26 cellular contexts compared by ENCODE assay signal in genomic region chr6:32718879-32719278, GRCh38. TPM values are rescaled to one million over a fixed set of nuclear protein-coding genes. Genes with fewer than 3 reads are reported as not detected.
"Had no signal": no experiment of that assay in that cellular context is flagged by ENCODE, and none has a peak within 500 bp of the region (broad histone marks: within the 10 kb centered on the region; RNA-seq: fewer than 3 reads in every experiment).

No MANE protein-coding gene starts in this region.

- H3K27ac Mint-ChIP-seq: activated CD4-positive, alpha-beta T cell treated with anti-CD3 and anti-CD28 coated beads for 36 hours; activated naive CD4-positive, alpha-beta T cell treated with anti-CD3 and anti-CD28 coated beads, Interleukin-2, amount 50 U/mL, for 72 hours; nephron progenitor cell; T-cell had no signal

- FAIRE-seq: urothelium cell line had no signal

- H3K36me3 Mint-ChIP-seq: activated naive CD4-positive, alpha-beta T cell treated with anti-CD3 and anti-CD28 coated beads, Interleukin-2, amount 50 U/mL, for 72 hours; T-cell had no signal

- DNase-seq: activated CD4-positive, alpha-beta T cell treated with anti-CD3 and anti-CD28 coated beads for 36 hours; activated CD4-positive, CD25-positive, alpha-beta regulatory T cell; activated CD8-positive, alpha-beta memory T cell treated with anti-CD3 and anti-CD28 coated beads for 24 hours; activated gamma-delta T cell treated with Interleukin-2 at 50 U/mL for 16 hours; cerebellar nuclear complex; colonic mucosa; effector CD8-positive, alpha-beta T cell; erythroblast; gastrocnemius medialis; glutamatergic neuron; islet precursor cell; left ventricle myocardium inferior; nephron progenitor cell; right lobe of liver; stimulated activated CD4-positive, alpha-beta T cell treated with anti-CD3 and anti-CD28 coated beads, Interleukin-4, amount 100 ng/mL, for 24 hours; stimulated activated naive CD4-positive, alpha-beta T cell; T-cell; trophoblast cell had no signal

- H3K9me3 ChIP-seq: colonic mucosa, gastrocnemius medialis, left ventricle myocardium inferior, neutrophil, right lobe of liver, thoracic aorta had no signal

- H3K9me3 Mint-ChIP-seq: nephron progenitor cell, T-cell had no signal

- H3K36me3 ChIP-seq: colonic mucosa, gastrocnemius medialis, left ventricle myocardium inferior, neutrophil, right lobe of liver, thoracic aorta had no signal

- H3K27ac ChIP-seq: colonic mucosa, gastrocnemius medialis, left ventricle myocardium inferior, neutrophil, right lobe of liver, thoracic aorta had no signal

- H3K4me3 Mint-ChIP-seq: activated CD4-positive, alpha-beta T cell treated with anti-CD3 and anti-CD28 coated beads for 36 hours; nephron progenitor cell; T-cell had no signal

- H3K4me1 Mint-ChIP-seq: activated CD4-positive, alpha-beta T cell treated with anti-CD3 and anti-CD28 coated beads for 36 hours; nephron progenitor cell; T-cell had no signal

- ATAC-seq: activated CD4-positive, alpha-beta T cell treated with anti-CD3 and anti-CD28 coated beads for 36 hours; gastrocnemius medialis; right lobe of liver; T-cell had no signal

- H3K27me3 ChIP-seq: colonic mucosa, gastrocnemius medialis, right lobe of liver had no signal

- H3K4me1 ChIP-seq: colonic mucosa, gastrocnemius medialis, left ventricle myocardium inferior, right lobe of liver had no signal

- H3K4me3 ChIP-seq: colonic mucosa, gastrocnemius medialis, left ventricle myocardium inferior, lung, right lobe of liver, thoracic aorta had no signal

RNA-seq across cellular contexts. Expression of gene HLA-DQA2, which starts 22.3 kb away (rescaled TPM):
- total RNA-seq: activated naive CD4-positive, alpha-beta T cell treated with anti-CD3 and anti-CD28 coated beads, Interleukin-2, amount 50 U/mL, for 72 hours; dermis microvascular lymphatic vessel endothelial cell; osteocyte; skeletal muscle tissue had no signal

RNA-seq across cellular contexts. Expression of gene HLA-DQB2, which starts 44.5 kb away (rescaled TPM):
- total RNA-seq: dermis microvascular lymphatic vessel endothelial cell, osteocyte, skeletal muscle tissue had no signal

RNA-seq across cellular contexts. Expression of gene HLA-DQB1, which starts 52.4 kb away (rescaled TPM):
- total RNA-seq: osteocyte had no signal
